In genomic region chr18:73283032-73283431, GRCh38 we compare ENCODE assay signal across 25 cellular contexts.
DNase-seq lines count a peak whose midpoint lies in the region; ATAC-seq, FAIRE-seq and TF ChIP-seq lines count a peak whose summit lies in the region.
"Had no signal": no experiment of that assay in that cellular context is flagged by ENCODE, and none has a peak within 500 bp of the region (broad histone marks: within the 10 kb centered on the region; RNA-seq: fewer than 3 reads in every experiment).

No MANE protein-coding gene starts in this region.

- H3K27ac ChIP-seq in CD8-positive, alpha-beta T cell (ENCODE audit: low read depth, low read length): no peak overlapping the region
- H3K27ac ChIP-seq: lower lobe of right lung, testis had no signal

- CTCF ChIA-PET in CD8-positive, alpha-beta T cell (lab: Charles Lee): no interaction called here

- no peak overlapping the region for H3K27ac Mint-ChIP-seq in HFFc6
- no peak overlapping the region for H3K27ac Mint-ChIP-seq in CD8-positive, alpha-beta T cell
- H3K27ac Mint-ChIP-seq: activated CD4-positive, alpha-beta memory T cell treated with anti-CD3 and anti-CD28 coated beads, Interleukin-2, amount 10 ng/mL, durations not matched to agents 7 days and 5 days; activated naive CD8-positive, alpha-beta T cell treated with anti-CD3 and anti-CD28 coated beads, Interleukin-2, amount 50 U/mL, for 24 hours; stimulated activated memory B cell treated with anti-CD40 and anti-IgM and Interleukin-4, amounts not matched to agents 10 μg/mL and 1 μg/mL and 100 μg/mL, for 72 hours had no signal

- H3K9me3 Mint-ChIP-seq in HFFc6: no peaks in the 10 kb centered on the region
- peaks cover 7% of the 10 kb centered on the region for H3K9me3 Mint-ChIP-seq in CD8-positive, alpha-beta T cell
- H3K9me3 Mint-ChIP-seq: activated naive CD8-positive, alpha-beta T cell treated with anti-CD3 and anti-CD28 coated beads, Interleukin-2, amount 50 U/mL, for 24 hours had no signal

- ATAC-seq in CD8-positive, alpha-beta T cell: no peak
- no peak for ATAC-seq in HG02884 (IDR thresholded peaks at IDR 0.05; ENCODE audit: unreplicated experiment)
- ATAC-seq: activated CD4-positive, CD25-positive, alpha-beta regulatory T cell treated with anti-CD3 and anti-CD28 coated beads, Interleukin-2, amount 50 U/mL, for 24 hours; activated naive CD8-positive, alpha-beta T cell treated with anti-CD3 and anti-CD28 coated beads, Interleukin-2, amount 50 U/mL, for 24 hours; lower lobe of right lung; stimulated activated memory B cell treated with anti-CD40 and anti-IgM and Interleukin-4, amounts not matched to agents 10 μg/mL and 1 μg/mL and 100 μg/mL, for 72 hours had no signal

- FAIRE-seq in urothelium cell line (lab: Jason Lieb, UNC): no peak
- FAIRE-seq: GM12892, islet of Langerhans had no signal

- H3K4me1 Mint-ChIP-seq in HFFc6 (ENCODE audit: low read depth): peaks cover 14% of the 10 kb centered on the region
- no peaks in the 10 kb centered on the region for H3K4me1 Mint-ChIP-seq in CD8-positive, alpha-beta T cell (ENCODE audit: low read depth)
- H3K4me1 Mint-ChIP-seq: activated CD4-positive, alpha-beta memory T cell treated with anti-CD3 and anti-CD28 coated beads, Interleukin-2, amount 10 ng/mL, durations not matched to agents 7 days and 5 days; activated naive CD8-positive, alpha-beta T cell treated with anti-CD3 and anti-CD28 coated beads, Interleukin-2, amount 50 U/mL, for 24 hours; stimulated activated memory B cell treated with anti-CD40 and anti-IgM and Interleukin-4, amounts not matched to agents 10 μg/mL and 1 μg/mL and 100 μg/mL, for 72 hours had no signal

- peaks cover 4% of the 10 kb centered on the region; the same call in 1 of the 2 replicates for H3K27me3 Mint-ChIP-seq in HFFc6 (ENCODE audit: insufficient read depth)
- no peaks in the 10 kb centered on the region for H3K27me3 Mint-ChIP-seq in CD8-positive, alpha-beta T cell (ENCODE audit: low read depth)
- H3K27me3 Mint-ChIP-seq: activated CD4-positive, alpha-beta memory T cell treated with anti-CD3 and anti-CD28 coated beads, Interleukin-2, amount 10 ng/mL, durations not matched to agents 7 days and 5 days; stimulated activated memory B cell treated with anti-CD40 and anti-IgM and Interleukin-4, amounts not matched to agents 10 μg/mL and 1 μg/mL and 100 μg/mL, for 72 hours had no signal

- no peaks in the 10 kb centered on the region for H3K27me3 ChIP-seq in CD8-positive, alpha-beta T cell (ENCODE audit: insufficient read depth, low read length)
- H3K27me3 ChIP-seq: testis had no signal

- no peaks in the 10 kb centered on the region for H3K9me3 ChIP-seq in CD8-positive, alpha-beta T cell (ENCODE audit: low read length)
- H3K9me3 ChIP-seq: lower lobe of right lung, testis had no signal

- no peak for TF ChIP-seq CTCF in HFFc6 (IDR thresholded peaks at IDR 0.05)
- TF ChIP-seq CTCF in CD8-positive, alpha-beta T cell (IDR thresholded peaks at IDR 0.05): no peak

- DNase-seq in HFFc6: peak; percentile 26
- DNase-seq in RPMI8226: peak; percentile 24
- DNase-seq in fibroblast of gingiva (ENCODE audit: low read depth): peak; percentile 10
- DNase-seq in urothelium cell line (ENCODE audit: low spot score): peak; percentile 23
- DNase-seq in CD8-positive, alpha-beta T cell: no peak
- DNase-seq in Ammon's horn (ENCODE audit: low spot score): no peak
- DNase-seq: activated CD4-positive, alpha-beta memory T cell treated with anti-CD3 and anti-CD28 coated beads, Interleukin-2, amount 10 ng/mL, durations not matched to agents 7 days and 5 days; activated gamma-delta T cell; activated naive CD8-positive, alpha-beta T cell treated with anti-CD3 and anti-CD28 coated beads, Interleukin-2, amount 50 U/mL, for 24 hours; AML-193; cortex of kidney; DMS79; hypothalamus; lower lobe of right lung; NCI-H146; NCI-H2171; NCI-H526; Right ventricle myocardium superior; stimulated activated CD4-positive, alpha-beta T cell treated with anti-CD3 and anti-CD28 coated beads, Interleukin-1b, Interleukin-23, amount 100 ng/mL, for 48 hours; testis had no signal

- intact Hi-C loops in CD8-positive, alpha-beta T cell (cut with DNase I, micrococcal nuclease): no loop called here

- H3K4me3 ChIP-seq in CD8-positive, alpha-beta T cell (ENCODE audit: low read depth, low read length): no peak overlapping the region
- H3K4me3 ChIP-seq: lower lobe of right lung, testis had no signal

- no peaks in the 10 kb centered on the region for H3K36me3 Mint-ChIP-seq in HFFc6 (ENCODE audit: low read depth)
- H3K36me3 Mint-ChIP-seq in CD8-positive, alpha-beta T cell: no peaks in the 10 kb centered on the region
- H3K36me3 Mint-ChIP-seq: stimulated activated memory B cell treated with anti-CD40 and anti-IgM and Interleukin-4, amounts not matched to agents 10 μg/mL and 1 μg/mL and 100 μg/mL, for 72 hours had no signal

- H3K4me1 ChIP-seq in CD8-positive, alpha-beta T cell (ENCODE audit: insufficient read depth, low read length): no peaks in the 10 kb centered on the region
- H3K4me1 ChIP-seq: lower lobe of right lung, testis had no signal

- H3K4me3 Mint-ChIP-seq in HFFc6: no peak overlapping the region
- H3K4me3 Mint-ChIP-seq in CD8-positive, alpha-beta T cell: no peak overlapping the region
- H3K4me3 Mint-ChIP-seq: activated CD4-positive, alpha-beta memory T cell treated with anti-CD3 and anti-CD28 coated beads, Interleukin-2, amount 10 ng/mL, durations not matched to agents 7 days and 5 days; activated naive CD8-positive, alpha-beta T cell treated with anti-CD3 and anti-CD28 coated beads, Interleukin-2, amount 50 U/mL, for 24 hours; stimulated activated memory B cell treated with anti-CD40 and anti-IgM and Interleukin-4, amounts not matched to agents 10 μg/mL and 1 μg/mL and 100 μg/mL, for 72 hours had no signal

- POLR2A ChIA-PET in CD8-positive, alpha-beta T cell (lab: Charles Lee): no interaction called here

- H3K36me3 ChIP-seq in CD8-positive, alpha-beta T cell (ENCODE audit: insufficient read depth, low read length): no peaks in the 10 kb centered on the region
- H3K36me3 ChIP-seq: lower lobe of right lung had no signal

Comparison
In these comparisons a context has a peak if more than half of its experiments do, and no peak if none do; other contexts are left out.
1. DNase-seq: peak in HFFc6 (single experiment), RPMI8226 (single experiment), fibroblast of gingiva (single experiment) and urothelium cell line (single experiment); none in CD8-positive, alpha-beta T cell (0 of 7) and Ammon's horn (single experiment).